Comparison of ENCODE assay signal across 28 cellular contexts in genomic region chr4:143653031-143653430, GRCh38. TPM values are rescaled to one million over a fixed set of nuclear protein-coding genes. Genes with fewer than 3 reads are reported as not detected.
DNase-seq lines count a peak whose midpoint lies in the region; FAIRE-seq and TF ChIP-seq lines count a peak whose summit lies in the region.
"Had no signal": no experiment of that assay in that cellular context is flagged by ENCODE, and none has a peak within 500 bp of the region (broad histone marks: within the 10 kb centered on the region; RNA-seq: fewer than 3 reads in every experiment).

No MANE protein-coding gene starts in this region.

- H3K4me1 ChIP-seq in SJCRH30: peaks cover 7% of the 10 kb centered on the region; the same call in 1 of the 2 replicates
- H3K4me1 ChIP-seq in endothelial cell of umbilical vein (ENCODE audit: control insufficient read depth, extremely low read depth, insufficient read depth, low read length): no peaks in the 10 kb centered on the region

- intact Hi-C loops in endothelial cell of umbilical vein (cut with micrococcal nuclease): no loop called here

- H2AFZ ChIP-seq in endothelial cell of umbilical vein (ENCODE audit: low read depth, low read length): no peak overlapping the region

- CTCF ChIA-PET in endothelial cell of umbilical vein (lab: Charles Lee): no interaction called here

- POLR2A ChIA-PET in endothelial cell of umbilical vein (lab: Charles Lee): no interaction called here

- H3K4me3 ChIP-seq in SJCRH30 (no peak overlapping the region), astrocyte of the spinal cord (ENCODE audit: low read depth, low read length) (no peak overlapping the region), endothelial cell of umbilical vein (replicated peaks in 1 of 3; ENCODE audit: insufficient read depth in 1 of 3, low read depth in 1 of 3, low read length in 3 of 3) (no peak overlapping the region)

- H3K27me3 ChIP-seq in SJCRH30 (no peaks in the 10 kb centered on the region), endothelial cell of umbilical vein (ENCODE audit: control insufficient read depth in 2 of 2, insufficient read depth in 2 of 2, low read length in 2 of 2) (no peaks in the 10 kb centered on the region)

- H4K20me1 ChIP-seq in endothelial cell of umbilical vein (replicated peaks; ENCODE audit: control insufficient read depth, extremely low read depth, insufficient read depth, low read length): no peaks in the 10 kb centered on the region

- dilution Hi-C loops in endothelial cell of umbilical vein (cut with MboI; ENCODE audit: extremely low pct_ligation_motif_present, low sequenced_read_pairs): no loop called here

- BruUV-seq in endothelial cell of umbilical vein (replicated peaks; lab: Mats Ljungman, UMichigan): no TSS peak

- H3K9me1 ChIP-seq in endothelial cell of umbilical vein (replicated peaks; ENCODE audit: control insufficient read depth, extremely low read depth, insufficient read depth, low read length): no peaks in the 10 kb centered on the region

- peak overlapping the region; percentile 12; the same call in 1 of the 2 replicates for H3K27ac ChIP-seq in SJCRH30
- no peak overlapping the region for H3K27ac ChIP-seq in endothelial cell of umbilical vein (ENCODE audit: insufficient read depth, low read depth, low read length)
- H3K27ac ChIP-seq: RWPE1 had no signal

- DNase-seq in SJCRH30 (peak; percentile 23 to 36), astrocyte of the spinal cord (ENCODE audit: low read depth, low spot score) (peak; percentile 67), endothelial cell of umbilical vein (ENCODE audit: low read depth, low spot score) (peak; percentile 61), non-pigmented ciliary epithelial cell (ENCODE audit: low read depth) (peak; percentile 24), NCI-H1092 (lab: John Stamatoyannopoulos, UW) (no peak), hepatic stellate cell (ENCODE audit: low spot score) (no peak), GM19239 (ENCODE audit: insufficient read length, low spot score) (no peak)
- no peak for DNase-seq in activated CD8-positive, alpha-beta memory T cell treated with anti-CD3 and anti-CD28 coated beads, Interleukin-2, amount 50 U/mL, for 4 hours
- DNase-seq: 8988T, ACHN, Calu3, DMS79 treated with DMSO at 0.1 percent for 48 hours, GF-D8, IMR-90, KG1, MM.1S, NCI-H1048, NCI-H1417 treated with DMSO at 0.1 percent for 48 hours, NCI-H1694 treated with DMSO at 0.1 percent for 48 hours, NCI-H2081, NCI-H2227 treated with DMSO at 0.1 percent for 48 hours, NCI-H526 treated with DMSO at 0.1 percent for 48 hours, SHP77 had no signal

- in situ Hi-C loops in astrocyte of the spinal cord (cut with HindIII; ENCODE audit: low sequenced_read_pairs): no loop called here

- H3K9me3 ChIP-seq in SJCRH30 (replicated peaks) (no peaks in the 10 kb centered on the region), endothelial cell of umbilical vein (replicated peaks; ENCODE audit: control insufficient read depth, insufficient read depth, low read length) (no peaks in the 10 kb centered on the region)

- TF ChIP-seq CTCF in astrocyte of the spinal cord (IDR thresholded peaks at IDR 0.05; ENCODE audit: low read depth, low read length) (no peak), endothelial cell of umbilical vein (IDR thresholded peaks at IDR 0.05; ENCODE audit: extremely low read depth in 1 of 2, insufficient read depth in 1 of 2, low read depth in 1 of 2, low read length in 2 of 2) (no peak)

- TF ChIP-seq POLR2A in endothelial cell of umbilical vein (IDR thresholded peaks at IDR 0.05; ENCODE audit: low read depth, low read length): no peak

- no peak for FAIRE-seq in endothelial cell of umbilical vein (lab: Jason Lieb, UNC)
- FAIRE-seq in GM19239 (lab: Jason Lieb, UNC): no peak
- FAIRE-seq: GM12891 had no signal

- no peak overlapping the region for H3K4me2 ChIP-seq in endothelial cell of umbilical vein (ENCODE audit: insufficient read depth, low read length)

- H3K9ac ChIP-seq in endothelial cell of umbilical vein (replicated peaks; ENCODE audit: extremely low read depth, insufficient read depth, low read length): no peak overlapping the region

- no peaks in the 10 kb centered on the region for H3K36me3 ChIP-seq in SJCRH30
- H3K36me3 ChIP-seq in endothelial cell of umbilical vein (ENCODE audit: control insufficient read depth in 2 of 2, extremely low read depth in 1 of 2, insufficient read depth in 2 of 2, low read length in 2 of 2): no peaks in the 10 kb centered on the region

- no peaks in the 10 kb centered on the region for H3K79me2 ChIP-seq in endothelial cell of umbilical vein (ENCODE audit: control insufficient read depth, insufficient read depth, low read length)

TF ChIP-seq in endothelial cell of umbilical vein, 7 proteins besides CTCF, POLR2A, EP300 and RAD21:
- no peak for TF ChIP-seq EZH2 (IDR thresholded peaks at IDR 0.05; ENCODE audit: borderline replicate concordance, low read depth, low read length, severe bottlenecking)
- TF ChIP-seq, protein P1, sequence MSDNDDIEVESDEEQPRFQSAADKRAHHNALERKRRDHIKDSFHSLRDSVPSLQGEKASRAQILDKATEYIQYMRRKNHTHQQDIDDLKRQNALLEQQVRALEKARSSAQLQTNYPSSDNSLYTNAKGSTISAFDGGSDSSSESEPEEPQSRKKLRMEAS (IDR thresholded peaks at IDR 0.05; ENCODE audit: insufficient read depth, insufficient read length): no peak
- no peak for TF ChIP-seq GATA2 (IDR thresholded peaks at IDR 0.05; ENCODE audit: insufficient read depth, insufficient read length, low read depth, low read length)
- no peak for TF ChIP-seq POLR2AphosphoS5 (IDR thresholded peaks at IDR 0.05; ENCODE audit: insufficient read depth, low read depth, low read length)
- TF ChIP-seq FOS (IDR thresholded peaks at IDR 0.05; ENCODE audit: borderline replicate concordance, insufficient read depth, low read length): no peak
TF ChIP-seq in endothelial cell of umbilical vein: peak in this region for 0.

RNA-seq across cellular contexts. Expression of gene FREM3, which starts 47.4 kb away (rescaled TPM):
- not detected in 2 replicates for total RNA-seq in SJCRH30 (2014; rRNA removed; shearing (Covaris generic))
- 0.04 and 0.05 TPM in 2 replicates for total RNA-seq in endothelial cell of umbilical vein
- 0.08 and 0.10 TPM in 2 replicates for polyA plus RNA-seq in endothelial cell of umbilical vein
- polyA plus RNA-seq in endothelial cell of umbilical vein (2011; cell fraction: cytosol; rRNA removed): 0.06 and 0.13 TPM in 2 replicates
- polyA plus RNA-seq in endothelial cell of umbilical vein (2011; cell fraction: nucleus; rRNA removed): 0.06 and 0.08 TPM in 2 replicates
- 0.04 and 0.07 TPM in 2 replicates for polyA plus RNA-seq in endothelial cell of umbilical vein (2012)
- polyA minus RNA-seq in endothelial cell of umbilical vein: 0.04 and 0.15 TPM in 2 replicates
- not detected for polyA minus RNA-seq in endothelial cell of umbilical vein (2011; cell fraction: cytosol; rRNA and poly(A)+ RNA removed)
- 0.10 and 0.14 TPM in 2 replicates for polyA minus RNA-seq in endothelial cell of umbilical vein (2011; cell fraction: nucleus; rRNA and poly(A)+ RNA removed)
- total RNA-seq: Calu3, H4, IMR-90, NCI-H460 had no signal
- polyA plus RNA-seq: BJ, IMR-90 had no signal

Comparison
In these comparisons a context has a peak if more than half of its experiments do, and no peak if none do; other contexts are left out.
1. DNase-seq: peak in SJCRH30 (2 of 2), astrocyte of the spinal cord (single experiment), endothelial cell of umbilical vein (single experiment) and non-pigmented ciliary epithelial cell (single experiment); none in NCI-H1092 (single experiment), hepatic stellate cell (single experiment), activated CD8-positive, alpha-beta memory T cell treated with anti-CD3 and anti-CD28 coated beads, Interleukin-2, amount 50 U/mL, for 4 hours (single experiment) and GM19239 (single experiment).